In genomic region chr16:88262858-88263563, GRCh38 we compare ENCODE assay signal across 8 cellular contexts.
DNase-seq lines count a peak whose midpoint lies in the region; TF ChIP-seq lines count a peak whose summit lies in the region.
"Not testable (repeated sequence)": the region's sequence is repeated elsewhere in the genome, so short reads cannot be mapped to it uniquely, and the experiment has no call there.

No MANE protein-coding gene starts in this region.

- not testable (repeated sequence) for H3K4me2 ChIP-seq in neuronal stem cell (ENCODE audit: insufficient read depth, low read length, poor library complexity, severe bottlenecking)

- not testable (repeated sequence) for H2BK5ac ChIP-seq in neuronal stem cell (ENCODE audit: low read length)

- H3K18ac ChIP-seq in neuronal stem cell (ENCODE audit: low read length) = not testable (repeated sequence)

- not testable (repeated sequence) for H3K14ac ChIP-seq in neuronal stem cell (ENCODE audit: low read length)

- H3K4me3 ChIP-seq in AG10803 (ENCODE audit: low read length); Peyer's patch; fibroblast of the aortic adventitia (ENCODE audit: low read depth, low read length); kidney epithelial cell (ENCODE audit: low read depth, low read length); neuronal stem cell (ENCODE audit: low read length in 2 of 2); skeletal muscle tissue (ENCODE audit: low read length in 3 of 3): not testable (repeated sequence)

- not testable (repeated sequence) for H3K9me3 ChIP-seq in Peyer's patch; neuronal stem cell (replicated peaks in 1 of 2; ENCODE audit: control insufficient read depth in 2 of 2, insufficient read depth in 1 of 2, low read depth in 1 of 2, low read length in 2 of 2); skeletal muscle tissue (ENCODE audit: control insufficient read depth in 3 of 3, low read length in 3 of 3)

- H3K9ac ChIP-seq in neuronal stem cell (ENCODE audit: low read depth, low read length, poor library complexity); skeletal muscle tissue (ENCODE audit: low read depth in 1 of 3, low read length in 3 of 3): not testable (repeated sequence)

- H4K8ac ChIP-seq in neuronal stem cell (ENCODE audit: low read depth, low read length) = not testable (repeated sequence)

- H2AFZ ChIP-seq in neuronal stem cell (ENCODE audit: low read length) = not testable (repeated sequence)

- H3K36me3 ChIP-seq in Peyer's patch; kidney epithelial cell (ENCODE audit: control insufficient read depth, insufficient read depth, low read length); neuronal stem cell (replicated peaks in 1 of 2; ENCODE audit: control insufficient read depth in 2 of 2, insufficient read depth in 2 of 2, low read length in 2 of 2); skeletal muscle tissue (ENCODE audit: control insufficient read depth in 3 of 3, insufficient read depth in 3 of 3, low read length in 3 of 3): not testable (repeated sequence)

- not testable (repeated sequence) for H3K79me1 ChIP-seq in neuronal stem cell (ENCODE audit: low read depth, low read length)

- not testable (repeated sequence) for H3K23ac ChIP-seq in neuronal stem cell (ENCODE audit: low read depth, low read length, poor library complexity)

- H2AK5ac ChIP-seq in neuronal stem cell (ENCODE audit: low read depth, low read length) = peak overlapping the region; percentile 46

- H3K27ac ChIP-seq in Peyer's patch (peak overlapping the region in 2 of 4 donors; percentile 12 to 33), skeletal muscle tissue (ENCODE audit: low read depth, low read length) (peak overlapping the region; percentile 37)
- H3K27ac ChIP-seq in neuronal stem cell (replicated peaks; ENCODE audit: low read length) = not testable (repeated sequence)

- not testable (repeated sequence) for H4K91ac ChIP-seq in neuronal stem cell (ENCODE audit: low read depth, low read length, poor library complexity)

- not testable (repeated sequence) for TF ChIP-seq CTCF in AG10803 (conservative IDR thresholded peaks at IDR 0.05; ENCODE audit: low read length); Peyer's patch (IDR thresholded peaks at IDR 0.05); fibroblast of the aortic adventitia (IDR thresholded peaks at IDR 0.05; ENCODE audit: insufficient read depth, low read length)
- TF ChIP-seq CTCF in kidney epithelial cell (IDR thresholded peaks at IDR 0.05; ENCODE audit: insufficient read depth, low read length, poor library complexity, severe bottlenecking) = peak; percentile 8

- not testable (repeated sequence) for H2BK120ac ChIP-seq in neuronal stem cell (ENCODE audit: low read depth, low read length)

- peaks cover 0 to 16% (median 0%) of the 10 kb centered on the region in 4 donors for H3K4me1 ChIP-seq in Peyer's patch
- H3K4me1 ChIP-seq in neuronal stem cell (ENCODE audit: control insufficient read depth in 2 of 2, insufficient read depth in 1 of 2, low read depth in 1 of 2, low read length in 2 of 2) = peaks cover 0 to 13% of the 10 kb centered on the region in 2 donors
- peaks cover 19 to 39% (median 32%) of the 10 kb centered on the region in 3 donors for H3K4me1 ChIP-seq in skeletal muscle tissue (ENCODE audit: control insufficient read depth in 3 of 3, insufficient read depth in 3 of 3, low read length in 3 of 3)

- H3K27me3 ChIP-seq in Peyer's patch; kidney epithelial cell (ENCODE audit: control insufficient read depth, insufficient read depth, low read length); neuronal stem cell (ENCODE audit: control insufficient read depth in 3 of 3, insufficient read depth in 3 of 3, low read depth in 1 of 3, low read length in 3 of 3); skeletal muscle tissue (ENCODE audit: control insufficient read depth in 3 of 3, insufficient read depth in 3 of 3, low read length in 3 of 3): not testable (repeated sequence)

- not testable (repeated sequence) for H3K4ac ChIP-seq in neuronal stem cell (ENCODE audit: low read length)

- TF ChIP-seq POLR2A in Peyer's patch (IDR thresholded peaks at IDR 0.05) = not testable (repeated sequence)

- not testable (repeated sequence) for H2BK12ac ChIP-seq in neuronal stem cell (ENCODE audit: low read length)

- peak overlapping the region; percentile 75 for H2BK15ac ChIP-seq in neuronal stem cell (ENCODE audit: low read length)

- WGBS in neuronal stem cell (ENCODE audit: extremely low coverage in 2 of 2, insufficient read length in 2 of 2, insufficient replicate concordance in 1 of 2), 2 donors = no CpG with 5 or more reads among the region's 34 CpGs

- peak; percentile 62 for DNase-seq in AG10803 (ENCODE audit: low read depth)
- peak; percentile 88 for DNase-seq in H4 (ENCODE audit: low spot score)
- DNase-seq in Peyer's patch = peak in 2 of 3 donors; percentile 55 to 56
- DNase-seq in brain pericyte (ENCODE audit: low read depth, low spot score) = peak; percentile 49
- DNase-seq in fibroblast of the aortic adventitia (ENCODE audit: low read depth) = peak; percentile 22
- peak; percentile 31 for DNase-seq in kidney epithelial cell (ENCODE audit: low read depth)
- DNase-seq in neuronal stem cell (ENCODE audit: low spot score) = not testable (repeated sequence)
